ENCODE assay signal across 19 cellular contexts in genomic region chr10:71950683-71951082, GRCh38. TPM values are rescaled to one million over a fixed set of nuclear protein-coding genes. Genes with fewer than 3 reads are reported as not detected.
A peak's percentile ranks its signal among the peaks of the same experiment; 100 is the strongest.
DNase-seq lines count a peak whose midpoint lies in the region; ATAC-seq, FAIRE-seq and TF ChIP-seq lines count a peak whose summit lies in the region.
"Had no signal": no experiment of that assay in that cellular context is flagged by ENCODE, and none has a peak within 500 bp of the region (broad histone marks: within the 10 kb centered on the region; RNA-seq: fewer than 3 reads in every experiment).

No MANE protein-coding gene starts in this region.

- H3K4me1 ChIP-seq in mammary epithelial cell (ENCODE audit: insufficient read depth, low read length) (peaks cover 15% of the 10 kb centered on the region), HepG2 (ENCODE audit: insufficient read depth, low read length) (peaks cover 38% of the 10 kb centered on the region)

- no peak for TF ChIP-seq RAD21 in HepG2 (CRISPR knock-in tag; IDR thresholded peaks at IDR 0.05)

- 29% methylated on average over 5 of the region's 6 CpGs for WGBS in mammary epithelial cell (ENCODE audit: low coverage, missing lambda C conversion rate)
- WGBS in HepG2 (ENCODE audit: low lambda C conversion rate): 47% methylated on average over 6 of the region's 6 CpGs

- H3K4me1 Mint-ChIP-seq in MCF 10A (ENCODE audit: insufficient read depth, unreplicated experiment): no peaks in the 10 kb centered on the region
- H3K4me1 Mint-ChIP-seq: B cell had no signal

- dilution Hi-C loops in mammary epithelial cell (cut with HindIII; ENCODE audit: low sequenced_read_pairs): loop anchor here (25.0 kb wide), 1 partner anchor 387 kb away; no protein-coding TSS in a partner anchor

- no peak for TF ChIP-seq EP300 in HepG2 (IDR thresholded peaks at IDR 0.05; ENCODE audit: low read depth in 2 of 2, low read length in 2 of 2)
- TF ChIP-seq EP300 in HepG2 (CRISPR knock-in tag; IDR thresholded peaks at IDR 0.05; ENCODE audit: borderline replicate concordance): no peak

- CTCF ChIA-PET in mammary epithelial cell (lab: Charles Lee; ENCODE audit: low non-redundant PET): no interaction called here
- CTCF ChIA-PET in MCF 10A (lab: Yijun Ruan, JAX): no interaction called here
- CTCF ChIA-PET in HepG2 (lab: Yijun Ruan, JAX; ENCODE audit: low intra/inter-chr PET ratio, low total read pairs): no interaction called here

- H3K4me2 ChIP-seq in mammary epithelial cell (ENCODE audit: insufficient read depth, low read depth, low read length) (peak overlapping the region; percentile 12), HepG2 (ENCODE audit: low read depth, low read length) (no peak overlapping the region)
- H3K4me2 ChIP-seq: A549; BLaER1 treated with 17β-estradiol and CSF1 and Interleukin-3, amounts not matched to agents 10 nM and 100 nM had no signal

- no peaks in the 10 kb centered on the region for H3K79me2 ChIP-seq in mammary epithelial cell (ENCODE audit: insufficient read depth, low read length)
- H3K79me2 ChIP-seq in HepG2 (ENCODE audit: insufficient read depth, low read length): no peaks in the 10 kb centered on the region

- H3K4me3 ChIP-seq in mammary epithelial cell (replicated peaks in 1 of 3; ENCODE audit: insufficient read depth in 1 of 3, low read depth in 2 of 3, low read length in 3 of 3) (no peak overlapping the region), HepG2 (replicated peaks in 1 of 3; ENCODE audit: insufficient read depth in 1 of 3, low read depth in 2 of 3, low read length in 3 of 3) (no peak overlapping the region)
- H3K4me3 ChIP-seq: A549; BLaER1 treated with 17β-estradiol and CSF1 and Interleukin-3, amounts not matched to agents 10 nM and 100 nM had no signal

- H4K20me1 ChIP-seq in mammary epithelial cell (ENCODE audit: insufficient read depth, low read length): no peaks in the 10 kb centered on the region
- H4K20me1 ChIP-seq in HepG2 (ENCODE audit: insufficient read depth, low read length): no peaks in the 10 kb centered on the region
- H4K20me1 ChIP-seq: BLaER1 treated with 17β-estradiol and CSF1 and Interleukin-3, amounts not matched to agents 10 nM and 100 nM had no signal

- H3K27me3 ChIP-seq in mammary epithelial cell (ENCODE audit: insufficient read depth, low read length): no peaks in the 10 kb centered on the region
- H3K27me3 ChIP-seq in HepG2 (ENCODE audit: control insufficient read depth in 1 of 2, insufficient read depth in 2 of 2, low read length in 2 of 2): no peaks in the 10 kb centered on the region
- H3K27me3 ChIP-seq: BLaER1 treated with 17β-estradiol and CSF1 and Interleukin-3, amounts not matched to agents 10 nM and 100 nM had no signal

- no peak overlapping the region for H3K27ac Mint-ChIP-seq in MCF 10A (ENCODE audit: low read depth, unreplicated experiment)
- H3K27ac Mint-ChIP-seq: B cell; CD4-positive, alpha-beta T cell; CD8-positive, alpha-beta T cell had no signal

- no peaks in the 10 kb centered on the region for H3K36me3 Mint-ChIP-seq in MCF 10A (ENCODE audit: insufficient read depth, unreplicated experiment)

- POLR2A ChIA-PET in MCF 10A (lab: Yijun Ruan, JAX) (interaction anchor here (0.6 kb wide), 1 partner anchor 227 kb away, joined by 3 read pairs; no protein-coding TSS in a partner anchor), HepG2 (lab: Yijun Ruan, JAX) (no interaction called here)

- TF ChIP-seq CTCF in mammary epithelial cell (conservative IDR thresholded peaks at IDR 0.05 in 1 of 2, IDR thresholded peaks at IDR 0.05 in 1 of 2; ENCODE audit: extremely low read depth in 1 of 2, insufficient read depth in 1 of 2, low read depth in 1 of 2, low read length in 2 of 2) (no peak), MCF 10A (IDR thresholded peaks at IDR 0.05; ENCODE audit: unreplicated experiment) (no peak), HepG2 (CRISPR knock-in tag; IDR thresholded peaks at IDR 0.05) (no peak)

- H3K4me3 Mint-ChIP-seq in MCF 10A (ENCODE audit: unreplicated experiment): no peak overlapping the region
- H3K4me3 Mint-ChIP-seq: B cell; CD4-positive, alpha-beta T cell; CD8-positive, alpha-beta T cell had no signal

- in situ Hi-C loops in mammary epithelial cell (cut with MboI; ENCODE audit: low sequenced_read_pairs in 2 of 2) (loop anchor here in 1 of 2 donors (10.0 kb wide), 1 partner anchor 94 kb away; no protein-coding TSS in a partner anchor), HepG2 (cut with HindIII; ENCODE audit: extremely low pct_ligation_motif_present, low pct_unique_long_range_greater_than_20kb) (no loop called here)

- no peaks in the 10 kb centered on the region for H3K9me3 Mint-ChIP-seq in MCF 10A (ENCODE audit: unreplicated experiment)

- H3K9me3 ChIP-seq in mammary epithelial cell (replicated peaks; ENCODE audit: insufficient read depth, low read length): peaks cover 26% of the 10 kb centered on the region
- peaks cover 20% of the 10 kb centered on the region for H3K9me3 ChIP-seq in HepG2 (ENCODE audit: low read length)
- H3K9me3 ChIP-seq: A549 had no signal

- no peak for ATAC-seq in HepG2
- ATAC-seq: A549; CD8-positive, alpha-beta T cell had no signal

- no peak for FAIRE-seq in HepG2 (lab: Jason Lieb, UNC)
- FAIRE-seq: A549, D721Med, G401.6, GM12891 had no signal

- no peaks in the 10 kb centered on the region for H3K27me3 Mint-ChIP-seq in MCF 10A (ENCODE audit: insufficient read depth, unreplicated experiment)
- H3K27me3 Mint-ChIP-seq: CD4-positive, alpha-beta T cell had no signal

- DNase-seq in mammary epithelial cell: peak; percentile 58
- DNase-seq in MCF 10A (ENCODE audit: unreplicated experiment): no peak
- peak; percentile 21 for DNase-seq in HepG2 (ENCODE audit: low spot score)
- no peak for DNase-seq in cerebellar cortex (ENCODE audit: low spot score)
- DNase-seq in cortex of kidney (lab: John Stamatoyannopoulos, UW): no peak
- DNase-seq: AML-193; Calu3; CD4-positive, alpha-beta T cell; CD8-positive, alpha-beta T cell; DMS79 treated with DMSO at 0.1 percent for 48 hours; GF-D8 had no signal

- no peak overlapping the region for H3K9ac ChIP-seq in mammary epithelial cell (ENCODE audit: insufficient read depth, low read length)
- no peak overlapping the region for H3K9ac ChIP-seq in HepG2 (ENCODE audit: insufficient read depth, low read depth, low read length)
- H3K9ac ChIP-seq: BLaER1 treated with 17β-estradiol and CSF1 and Interleukin-3, amounts not matched to agents 10 nM and 100 nM had no signal

- peak overlapping the region; percentile 60 for H2AFZ ChIP-seq in mammary epithelial cell (ENCODE audit: low read depth, low read length)
- H2AFZ ChIP-seq in HepG2 (ENCODE audit: low read length): no peak overlapping the region

- H3K36me3 ChIP-seq in mammary epithelial cell (ENCODE audit: insufficient read depth, low read length) (no peaks in the 10 kb centered on the region), HepG2 (replicated peaks in 1 of 2; ENCODE audit: control insufficient read depth in 1 of 2, insufficient read depth in 2 of 2, low read length in 2 of 2) (no peaks in the 10 kb centered on the region)

- BruUV-seq in mammary epithelial cell (replicated peaks; lab: Mats Ljungman, UMichigan) (no TSS peak), MCF 10A (replicated peaks; lab: Mats Ljungman, UMichigan) (no TSS peak), HepG2 (replicated peaks; lab: Mats Ljungman, UMichigan) (no TSS peak)

- no peak for TF ChIP-seq POLR2A in HepG2 (IDR thresholded peaks at IDR 0.05; ENCODE audit: insufficient read depth in 1 of 2, low read depth in 2 of 2, low read length in 2 of 2)

- intact Hi-C loops in mammary epithelial cell (cut with micrococcal nuclease): no loop called here
- intact Hi-C loops in MCF 10A (cut with micrococcal nuclease): no loop called here
- intact Hi-C loops in HepG2 (cut with micrococcal nuclease; ENCODE audit: unreplicated experiment): loop anchor here (10.0 kb wide), 1 partner anchor 264 kb away; the partner anchor contains the start of genes ANAPC16 and ASCC1

- H3K27ac ChIP-seq in mammary epithelial cell (ENCODE audit: insufficient read depth, low read depth, low read length): no peak overlapping the region
- H3K27ac ChIP-seq in HepG2 (ENCODE audit: extremely low read length, insufficient read depth, low read length): no peak overlapping the region
- H3K27ac ChIP-seq: 22Rv1; A549; BLaER1 treated with 17β-estradiol and CSF1 and Interleukin-3, amounts not matched to agents 10 nM and 100 nM; C4-2B had no signal

TF ChIP-seq in HepG2, 621 proteins besides CTCF, POLR2A, EP300 and RAD21 (continues in another document):
- TF ChIP-seq ZNF331 (CRISPR knock-in tag; IDR thresholded peaks at IDR 0.05): no peak
- TF ChIP-seq NFE2L1 (CRISPR knock-in tag; IDR thresholded peaks at IDR 0.05; ENCODE audit: borderline replicate concordance): no peak
- TF ChIP-seq ZNF598 (CRISPR knock-in tag; IDR thresholded peaks at IDR 0.05; ENCODE audit: borderline replicate concordance): no peak
- TF ChIP-seq ZFP36L1 (CRISPR knock-in tag; IDR thresholded peaks at IDR 0.05): no peak
- no peak for TF ChIP-seq ATAD3A (CRISPR knock-in tag; IDR thresholded peaks at IDR 0.05)
- no peak for TF ChIP-seq IRF2 (CRISPR knock-in tag; IDR thresholded peaks at IDR 0.05)

RNA-seq across cellular contexts. Expression of gene CHST3, which starts 13.5 kb away (rescaled TPM):
- total RNA-seq in mammary epithelial cell (10 to 100 TPM; 32.4 to 85.0 TPM), MCF 10A (2022) (28.7 and 29.3 TPM in 2 replicates), HepG2 (2016; rRNA removed; fragmentation: Illumina TruSeq; extraction: Trizol) (13.4 and 18.7 TPM in 2 replicates)
- polyA plus RNA-seq in mammary epithelial cell (18.1 TPM), HepG2 (2011; rRNA removed) (7.2 and 8.1 TPM in 2 replicates)
- 35.7 TPM for polyA minus RNA-seq in mammary epithelial cell
- 1.8 and 1.9 TPM in 2 replicates for total RNA-seq in HepG2 (2016; cell fraction: cytosol; rRNA removed; fragmentation: Illumina TruSeq; extraction: Trizol; ENCODE audit: low read depth)
- 12.3 and 17.7 TPM in 2 replicates for total RNA-seq in HepG2 (2016; cell fraction: insoluble cytoplasmic fraction; rRNA removed; fragmentation: Illumina TruSeq; extraction: Trizol)
- total RNA-seq in HepG2 (2016; cell fraction: membrane; rRNA removed; fragmentation: Illumina TruSeq; extraction: Trizol): 7.4 and 7.7 TPM in 2 replicates
- total RNA-seq in HepG2 (2016; cell fraction: nucleus; rRNA removed; fragmentation: Illumina TruSeq; extraction: Trizol): 18.2 and 22.8 TPM in 2 replicates
- polyA plus RNA-seq in HepG2 (2011; cell fraction: cytosol; rRNA removed): 6.1 and 6.3 TPM in 2 replicates
- 9.2 and 10.1 TPM in 2 replicates for polyA plus RNA-seq in HepG2 (2011; cell fraction: nucleus; rRNA removed)
- polyA plus RNA-seq in HepG2 (2012): 4.5 and 6.1 TPM in 2 replicates
- polyA plus RNA-seq in HepG2 (2016; cell fraction: cytosol; fragmentation: Illumina TruSeq; extraction: Trizol; ENCODE audit: low read depth): 1.2 and 1.3 TPM in 2 replicates
- polyA plus RNA-seq in HepG2 (2016; cell fraction: insoluble cytoplasmic fraction; fragmentation: Illumina TruSeq; extraction: Trizol; ENCODE audit: low read depth): 8.1 and 9.2 TPM in 2 replicates
- 2.9 and 3.3 TPM in 2 replicates for polyA plus RNA-seq in HepG2 (2016; cell fraction: membrane; fragmentation: Illumina TruSeq; extraction: Trizol; ENCODE audit: low read depth)
- 25.5 and 27.0 TPM in 2 replicates for polyA plus RNA-seq in HepG2 (2016; cell fraction: nucleus; fragmentation: Illumina TruSeq; extraction: Trizol; ENCODE audit: insufficient read depth, low read depth)
- polyA minus RNA-seq in HepG2 (2011; rRNA and poly(A)+ RNA removed; ENCODE audit: low replicate concordance): 22.4 and 23.3 TPM in 2 replicates
- 9.6 TPM in 2 replicates for polyA minus RNA-seq in HepG2 (2011; cell fraction: cytosol; rRNA and poly(A)+ RNA removed)
- 9.7 and 10.7 TPM in 2 replicates for polyA minus RNA-seq in HepG2 (2011; cell fraction: nucleus; rRNA and poly(A)+ RNA removed)
- total RNA-seq: B cell; CD4-positive, alpha-beta T cell; CD8-positive, alpha-beta T cell had no signal

Comparison
In these comparisons a context has a peak if more than half of its experiments do, and no peak if none do; other contexts are left out.
1. DNase-seq: peak in mammary epithelial cell (single experiment) and HepG2 (single experiment); none in MCF 10A (single experiment), cerebellar cortex (single experiment) and cortex of kidney (single experiment).